ENCODE assay signal across 22 cellular contexts in the genomic region with DNA sequence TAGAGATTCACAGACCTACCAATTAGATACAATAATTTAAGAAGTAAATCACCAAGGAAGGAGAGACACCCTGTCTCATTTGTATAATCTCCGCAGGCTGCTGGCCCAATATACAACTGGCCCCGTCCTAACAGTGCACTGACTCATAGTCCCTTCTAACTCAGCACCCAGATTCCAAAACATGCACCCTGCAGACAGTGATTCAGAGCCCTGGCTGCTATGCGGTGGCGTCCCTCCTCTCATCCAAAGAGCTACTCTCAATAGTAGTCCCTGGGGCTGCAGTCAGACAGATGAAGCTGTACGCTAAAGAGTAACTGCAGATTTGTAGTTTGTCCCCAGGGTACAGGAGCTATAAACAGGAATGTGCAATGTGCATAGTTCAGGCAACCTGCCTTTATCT. TPM values are rescaled to one million over a fixed set of nuclear protein-coding genes. Genes with fewer than 3 reads are reported as not detected.
DNase-seq lines count a peak whose midpoint lies in the region; ATAC-seq and TF ChIP-seq lines count a peak whose summit lies in the region.
"Had no signal": no experiment of that assay in that cellular context is flagged by ENCODE, and none has a peak within 500 bp of the region (broad histone marks: within the 10 kb centered on the region; RNA-seq: fewer than 3 reads in every experiment).

No MANE protein-coding gene starts in this region.

- no peaks in the 10 kb centered on the region for H3K27me3 ChIP-seq in GM23248 (replicated peaks; ENCODE audit: insufficient read depth)
- H3K27me3 ChIP-seq in H7 (ENCODE audit: control insufficient read depth, insufficient read depth, low read length): no peaks in the 10 kb centered on the region
- H3K27me3 ChIP-seq: BE2C had no signal

- H3K79me2 ChIP-seq in GM23248 (ENCODE audit: insufficient read depth): no peaks in the 10 kb centered on the region

- no peaks in the 10 kb centered on the region for H3F3A ChIP-seq in GM23248 (ENCODE audit: insufficient read depth)

- no peak overlapping the region for H3K27ac ChIP-seq in GM23248
- H3K27ac ChIP-seq: SK-N-MC had no signal

- no peak overlapping the region for H3K9ac ChIP-seq in GM23248

- H3K4me2 ChIP-seq in GM23248 (ENCODE audit: unreplicated experiment): no peak overlapping the region

- no peaks in the 10 kb centered on the region for H3K9me3 ChIP-seq in GM23248 (ENCODE audit: low read depth)
- H3K9me3 ChIP-seq: BE2C had no signal

- H2AFZ ChIP-seq in GM23248: no peak overlapping the region

- H3K4me1 Mint-ChIP-seq in type B pancreatic cell (ENCODE audit: unreplicated experiment): no peaks in the 10 kb centered on the region

- no peaks in the 10 kb centered on the region for H3K9me2 ChIP-seq in GM23248 (ENCODE audit: insufficient read depth)

- no peak overlapping the region for H3K4me3 Mint-ChIP-seq in type B pancreatic cell
- H3K4me3 Mint-ChIP-seq: CD4-positive, alpha-beta T cell had no signal

- H3K36me3 Mint-ChIP-seq in type B pancreatic cell: no peaks in the 10 kb centered on the region

- DNase-seq in GM23248 (peak; percentile 30), RPMI7951 (ENCODE audit: low read depth) (peak; percentile 83), astrocyte of the spinal cord (ENCODE audit: low read depth, low spot score) (peak; percentile 32), occipital lobe (lab: John Stamatoyannopoulos, UW) (peak; percentile 13), H7 (no peak), NCI-H1105 (lab: John Stamatoyannopoulos, UW) (no peak), type B pancreatic cell (ENCODE audit: extremely low spot score, unreplicated experiment) (no peak)
- DNase-seq: BE2C; CD4-positive, alpha-beta T cell; IMR-90; NCI-H146; NCI-H2081 treated with DMSO at 0.1 percent for 48 hours; NCI-H2227 treated with DMSO at 0.1 percent for 48 hours; NCI-H524 treated with DMSO at 0.1 percent for 48 hours; Right ventricle myocardium superior; T-helper 1 cell had no signal

- H3K36me3 ChIP-seq in GM23248 (ENCODE audit: low read depth): no peaks in the 10 kb centered on the region
- H3K36me3 ChIP-seq in H7 (replicated peaks; ENCODE audit: control insufficient read depth, insufficient read depth, low read length): no peaks in the 10 kb centered on the region
- H3K36me3 ChIP-seq: BE2C had no signal

- H3K9me3 Mint-ChIP-seq in type B pancreatic cell: no peaks in the 10 kb centered on the region

- no peaks in the 10 kb centered on the region for H4K20me1 ChIP-seq in GM23248 (ENCODE audit: insufficient read depth)

- H3K27ac Mint-ChIP-seq in type B pancreatic cell: no peak overlapping the region
- H3K27ac Mint-ChIP-seq: CD4-positive, alpha-beta T cell had no signal

- 23 to 33% methylated on average over 5 of the region's 5 CpGs for WGBS in GM23248 (ENCODE audit: low coverage in 1 of 2, low lambda C conversion rate in 2 of 2, missing lambda C conversion rate in 2 of 2), 2 experiments

- no peak for TF ChIP-seq CTCF in astrocyte of the spinal cord (IDR thresholded peaks at IDR 0.05; ENCODE audit: low read depth, low read length)
- no peak for TF ChIP-seq CTCF in type B pancreatic cell (conservative IDR thresholded peaks at IDR 0.05)

- H3K4me3 ChIP-seq in GM23248 (no peak overlapping the region), astrocyte of the spinal cord (ENCODE audit: low read depth, low read length) (no peak overlapping the region), H7 (ENCODE audit: insufficient read depth, low read depth, low read length) (no peak overlapping the region)
- H3K4me3 ChIP-seq: SK-N-MC had no signal

- H3K27me3 Mint-ChIP-seq in type B pancreatic cell: no peaks in the 10 kb centered on the region
- H3K27me3 Mint-ChIP-seq: CD4-positive, alpha-beta T cell had no signal

- H3K4me1 ChIP-seq in GM23248 (ENCODE audit: insufficient read depth): no peaks in the 10 kb centered on the region
- H3K4me1 ChIP-seq: BE2C had no signal

- in situ Hi-C loops in GM23248 (cut with MboI): no loop called here
- in situ Hi-C loops in astrocyte of the spinal cord (cut with HindIII; ENCODE audit: low sequenced_read_pairs): no loop called here

- ATAC-seq in HG02623 (IDR thresholded peaks at IDR 0.05; ENCODE audit: unreplicated experiment): no peak
- ATAC-seq: HCT116, Panc1 had no signal

RNA-seq across cellular contexts. Expression of gene GABRA3, which starts 23.0 kb away (rescaled TPM):
- total RNA-seq in GM23248 (2014; rRNA removed; shearing (Covaris generic)): not detected in 2 replicates
- not detected in 2 replicates for polyA plus RNA-seq in GM23248 (2016; fragmentation: Nextera tagmentation; extraction: Ambion mirVana)
- total RNA-seq in RPMI7951 (2014; rRNA removed; shearing (Covaris generic)): 4.0 and 6.5 TPM in 2 replicates
- 8.6 TPM for total RNA-seq in occipital lobe
- 2.7 and 3.8 TPM in 2 replicates for total RNA-seq in H7 (2014; rRNA removed; shearing (Covaris generic))
- total RNA-seq in type B pancreatic cell (ENCODE audit: low replicate concordance): 5.3 and 20.5 TPM in 2 replicates
- total RNA-seq: CD4-positive, alpha-beta T cell; IMR-90; LHCN-M2; Right ventricle myocardium superior had no signal
- polyA plus RNA-seq: AG04450, IMR-90 had no signal

Comparison
In these comparisons a context has a peak if more than half of its experiments do, and no peak if none do; other contexts are left out.
1. DNase-seq: peak in GM23248 (single experiment), RPMI7951 (single experiment), astrocyte of the spinal cord (single experiment) and occipital lobe (single experiment); none in H7 (single experiment), NCI-H1105 (single experiment) and type B pancreatic cell (single experiment).